10 cellular contexts compared by ENCODE assay signal in the genomic region with DNA sequence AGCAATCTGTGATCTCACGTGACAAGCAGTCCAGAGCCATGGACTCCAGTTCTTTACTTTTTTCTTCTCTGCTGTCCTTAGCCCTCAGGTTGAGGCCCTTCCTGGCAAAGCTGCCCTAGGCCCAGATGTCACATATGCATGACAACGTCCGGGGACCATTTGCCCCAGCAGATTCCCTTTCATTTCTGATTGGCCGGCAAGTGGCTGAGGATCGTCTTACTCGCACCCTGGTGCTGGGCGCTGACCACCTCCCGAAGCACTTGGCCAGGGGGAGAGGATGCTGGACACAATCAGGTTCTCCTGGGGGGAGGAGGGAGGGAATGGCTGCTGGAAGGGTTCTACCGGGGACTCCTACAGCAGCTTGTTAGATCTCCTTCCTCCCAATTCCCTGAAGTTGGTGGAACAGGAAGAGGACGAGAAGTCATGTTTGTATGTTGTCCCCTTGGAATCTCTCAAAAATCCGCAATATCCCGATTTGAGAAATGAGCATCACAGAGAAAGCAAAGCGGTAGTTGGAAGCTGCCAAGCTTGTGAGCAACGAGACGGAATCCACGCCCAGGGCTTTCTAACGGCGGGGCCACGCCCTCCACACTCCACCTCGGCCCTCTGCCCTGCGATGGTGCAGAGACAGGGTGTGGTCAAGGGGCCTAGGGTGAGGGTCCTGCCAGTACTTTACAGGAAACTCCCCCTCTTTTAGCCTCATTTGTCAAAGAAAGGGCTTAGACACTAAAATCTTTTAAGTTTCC.
DNase-seq lines count a peak whose midpoint lies in the region; ATAC-seq and TF ChIP-seq lines count a peak whose summit lies in the region.
"Had no signal": no experiment of that assay in that cellular context is flagged by ENCODE, and none has a peak within 500 bp of the region (broad histone marks: within the 10 kb centered on the region; RNA-seq: fewer than 3 reads in every experiment).

No MANE protein-coding gene starts in this region.

- peaks cover 9% of the 10 kb centered on the region for H3F3A ChIP-seq in MM.1S (ENCODE audit: insufficient read depth, low read length)

- DNase-seq in ELF-1 (ENCODE audit: low read depth, low spot score) = peak; percentile 44
- DNase-seq in MM.1S = no peak
- no peak for DNase-seq in coronary artery (ENCODE audit: low spot score)
- no peak for DNase-seq in omental fat pad (ENCODE audit: low spot score)
- DNase-seq in thyroid gland = no peak
- DNase-seq in A673 (ENCODE audit: low spot score) = no peak
- DNase-seq in mesothelial cell of epicardium (ENCODE audit: low spot score in 2 of 2, unreplicated experiment in 2 of 2) = no peak
- DNase-seq: DND-41 had no signal

- peak overlapping the region; percentile 73 for H3K4me2 ChIP-seq in MM.1S (ENCODE audit: low read depth, low read length)

- H3K27me3 Mint-ChIP-seq in mesothelial cell of epicardium (ENCODE audit: low read depth) = no peaks in the 10 kb centered on the region

- H3K79me2 ChIP-seq in MM.1S (ENCODE audit: low read length) = no peaks in the 10 kb centered on the region

- H3K9me3 ChIP-seq in MM.1S (replicated peaks; ENCODE audit: insufficient read depth, low read length) (no peaks in the 10 kb centered on the region), thyroid gland (no peaks in the 10 kb centered on the region), A673 (ENCODE audit: low read depth, low read length, poor library complexity, severe bottlenecking) (no peaks in the 10 kb centered on the region)

- H3K27ac ChIP-seq in MM.1S (ENCODE audit: low read length) (peak overlapping the region; percentile 72; the same call in 1 of the 2 replicates), coronary artery (peak overlapping the region; percentile 78 to 85), thyroid gland (no peak overlapping the region), A673 (ENCODE audit: low read depth, low read length, poor library complexity, severe bottlenecking) (no peak overlapping the region)
- H3K27ac ChIP-seq: VCaP had no signal

- no peak for TF ChIP-seq POLR2A in thyroid gland (IDR thresholded peaks at IDR 0.05)

- H3K9me3 Mint-ChIP-seq in mesothelial cell of epicardium = no peaks in the 10 kb centered on the region

- H3K4me1 Mint-ChIP-seq in mesothelial cell of epicardium = peaks cover 2% of the 10 kb centered on the region

- no peaks in the 10 kb centered on the region for H4K20me1 ChIP-seq in MM.1S (ENCODE audit: insufficient read depth, low read length)

- H3K9me2 ChIP-seq in MM.1S (replicated peaks; ENCODE audit: insufficient read depth, low read length) = no peaks in the 10 kb centered on the region

- H3K27me3 ChIP-seq in MM.1S (replicated peaks; ENCODE audit: insufficient read depth, low read length) (no peaks in the 10 kb centered on the region), thyroid gland (no peaks in the 10 kb centered on the region), A673 (replicated peaks; ENCODE audit: insufficient read depth, low read depth, low read length, poor library complexity) (no peaks in the 10 kb centered on the region)

- peak overlapping the region; percentile 30 for H3K4me3 ChIP-seq in MM.1S (ENCODE audit: low read length)
- peak overlapping the region; percentile 23 for H3K4me3 ChIP-seq in coronary artery
- H3K4me3 ChIP-seq in thyroid gland (replicated peaks in 1 of 3) = no peak overlapping the region
- no peak overlapping the region for H3K4me3 ChIP-seq in A673 (ENCODE audit: low read depth, low read length, poor library complexity, severe bottlenecking)

- peaks cover 15% of the 10 kb centered on the region for H3K4me1 ChIP-seq in MM.1S (ENCODE audit: low read length)
- no peaks in the 10 kb centered on the region for H3K4me1 ChIP-seq in thyroid gland
- no peaks in the 10 kb centered on the region for H3K4me1 ChIP-seq in A673 (ENCODE audit: insufficient read depth, low read length, poor library complexity, severe bottlenecking)

- H3K9ac ChIP-seq in MM.1S (ENCODE audit: low read length) = peak overlapping the region; percentile 34; the same call in 1 of the 2 replicates

- no peak overlapping the region for H3K27ac Mint-ChIP-seq in mesothelial cell of epicardium

- H2AFZ ChIP-seq in MM.1S (ENCODE audit: low read length) = peak overlapping the region; percentile 84

- CTCF ChIA-PET in A673 (lab: Charles Lee) = no interaction called here

- 64 to 73% methylated on average over 19 to 21 of the region's 21 CpGs for WGBS in thyroid gland, 2 donors

- H3K36me3 ChIP-seq in MM.1S (replicated peaks; ENCODE audit: insufficient read depth, low read length) = no peaks in the 10 kb centered on the region
- H3K36me3 ChIP-seq in thyroid gland = no peaks in the 10 kb centered on the region
- H3K36me3 ChIP-seq in A673 (ENCODE audit: insufficient read depth, low read length, poor library complexity, severe bottlenecking) = no peaks in the 10 kb centered on the region

- H3K4me3 Mint-ChIP-seq in mesothelial cell of epicardium = no peak overlapping the region

- H3K36me3 Mint-ChIP-seq in mesothelial cell of epicardium = no peaks in the 10 kb centered on the region

- POLR2A ChIA-PET in A673 (lab: Charles Lee; ENCODE audit: low non-redundant PET) = no interaction called here

- ATAC-seq in omental fat pad (ENCODE audit: low FRiP score) = peak; percentile 71
- no peak for ATAC-seq in HG03280 (IDR thresholded peaks at IDR 0.05; ENCODE audit: unreplicated experiment)

- TF ChIP-seq CTCF in MM.1S (IDR thresholded peaks at IDR 0.05; ENCODE audit: low read length) (no peak), coronary artery (IDR thresholded peaks at IDR 0.05) (no peak), omental fat pad (IDR thresholded peaks at IDR 0.05) (no peak), thyroid gland (IDR thresholded peaks at IDR 0.05) (no peak), A673 (conservative IDR thresholded peaks at IDR 0.05; ENCODE audit: low read depth, low read length) (no peak), mesothelial cell of epicardium (IDR thresholded peaks at IDR 0.05; ENCODE audit: unreplicated experiment) (no peak)

- intact Hi-C loops in thyroid gland (cut with DNase I) (no loop called here), A673 (cut with micrococcal nuclease; ENCODE audit: unreplicated experiment) (no loop called here)

- BruUV-seq in A673 (replicated peaks; lab: Mats Ljungman, UMichigan) = no TSS peak

Comparison
In these comparisons a context has a peak if more than half of its experiments do, and no peak if none do; other contexts are left out.
1. H3K27ac ChIP-seq: peak in MM.1S (single experiment) and coronary artery (2 of 2); none in thyroid gland (0 of 3) and A673 (single experiment).
2. H3K4me3 ChIP-seq: peak in MM.1S (single experiment) and coronary artery (single experiment); none in thyroid gland (0 of 3) and A673 (single experiment).